17 cellular contexts compared by ENCODE assay signal in genomic region chr1:1463312-1463711, GRCh38. TPM values are rescaled to one million over a fixed set of nuclear protein-coding genes. Genes with fewer than 3 reads are reported as not detected.
DNase-seq lines count a peak whose midpoint lies in the region; ATAC-seq and TF ChIP-seq lines count a peak whose summit lies in the region.
"Had no signal": no experiment of that assay in that cellular context is flagged by ENCODE, and none has a peak within 500 bp of the region (broad histone marks: within the 10 kb centered on the region; RNA-seq: fewer than 3 reads in every experiment).

No MANE protein-coding gene starts in this region.

- H2AFZ ChIP-seq in neuronal stem cell (ENCODE audit: low read length), result no peak overlapping the region
- H2AFZ ChIP-seq: GM23248 had no signal

- H4K91ac ChIP-seq in neuronal stem cell (ENCODE audit: low read depth, low read length, poor library complexity), result no peak overlapping the region

- no peaks in the 10 kb centered on the region for H3K27me3 ChIP-seq in BLaER1 treated with 17β-estradiol and CSF1 and Interleukin-3, amounts not matched to agents 10 nM and 100 nM
- H3K27me3 ChIP-seq in neuronal stem cell (ENCODE audit: control insufficient read depth in 3 of 3, insufficient read depth in 3 of 3, low read depth in 1 of 3, low read length in 3 of 3), result no peaks in the 10 kb centered on the region

- intact Hi-C loops in left ventricle myocardium superior (cut with micrococcal nuclease), result no loop called here

- H2BK12ac ChIP-seq in neuronal stem cell (ENCODE audit: low read length), result no peak overlapping the region

- no peak overlapping the region for H3K23ac ChIP-seq in neuronal stem cell (ENCODE audit: low read depth, low read length, poor library complexity)

- ATAC-seq in left ventricle myocardium superior, result no peak
- ATAC-seq in GM21390 (IDR thresholded peaks at IDR 0.05; ENCODE audit: unreplicated experiment), result no peak

- H3K4me2 ChIP-seq in BLaER1 treated with 17β-estradiol and CSF1 and Interleukin-3, amounts not matched to agents 10 nM and 100 nM, result peak overlapping the region in 7 of 11 experiments; percentile 73 to 96 (median 79); a peak in 14 of 22 replicates
- no peak overlapping the region for H3K4me2 ChIP-seq in neuronal stem cell (ENCODE audit: insufficient read depth, low read length, poor library complexity, severe bottlenecking)

- no peaks in the 10 kb centered on the region for H4K20me1 ChIP-seq in BLaER1 treated with 17β-estradiol and CSF1 and Interleukin-3, amounts not matched to agents 10 nM and 100 nM

- H3K27ac ChIP-seq in BLaER1 treated with 17β-estradiol and CSF1 and Interleukin-3, amounts not matched to agents 10 nM and 100 nM, result peak overlapping the region in 1 of 11 experiments; percentile 73; a peak in 2 of 22 replicates
- H3K27ac ChIP-seq in RWPE1, result peak overlapping the region; percentile 99
- H3K27ac ChIP-seq in neuronal stem cell (replicated peaks; ENCODE audit: low read length), result no peak overlapping the region
- H3K27ac ChIP-seq: C4-2B, GM23248 had no signal

- POLR2A ChIA-PET in RWPE1 (lab: Yijun Ruan, JAX; ENCODE audit: low non-redundant PET), result interaction anchor here (1.1 kb wide), 1 partner anchor 57 kb away, joined by 4 read pairs; the partner anchor contains the start of gene MRPL20

- peaks cover 28 to 74% (median 51%) of the 10 kb centered on the region in 10 experiments for H3K4me1 ChIP-seq in BLaER1 treated with 17β-estradiol and CSF1 and Interleukin-3, amounts not matched to agents 10 nM and 100 nM
- H3K4me1 ChIP-seq in neuronal stem cell (ENCODE audit: control insufficient read depth in 2 of 2, insufficient read depth in 1 of 2, low read depth in 1 of 2, low read length in 2 of 2), result no peaks in the 10 kb centered on the region
- H3K4me1 ChIP-seq: Caco-2, HAP-1 had no signal

- H3K18ac ChIP-seq in neuronal stem cell (ENCODE audit: low read length), result no peak overlapping the region

- no peak for TF ChIP-seq CTCF in GM12865 (IDR thresholded peaks at IDR 0.05; ENCODE audit: insufficient read depth, low read depth, low read length, missing control alignments)
- TF ChIP-seq CTCF in RWPE1 (conservative IDR thresholded peaks at IDR 0.05; ENCODE audit: low read depth), result no peak

- no peak overlapping the region for H3K9ac ChIP-seq in BLaER1 treated with 17β-estradiol and CSF1 and Interleukin-3, amounts not matched to agents 10 nM and 100 nM
- no peak overlapping the region for H3K9ac ChIP-seq in neuronal stem cell (ENCODE audit: low read depth, low read length, poor library complexity)
- H3K9ac ChIP-seq: GM23248 had no signal

- CTCF ChIA-PET in RWPE1 (lab: Yijun Ruan, JAX), result no interaction called here

- no CpG with 5 or more reads among the region's 7 CpGs for WGBS in neuronal stem cell (ENCODE audit: extremely low coverage in 2 of 2, insufficient read length in 2 of 2, insufficient replicate concordance in 1 of 2), 2 donors

- H2AK5ac ChIP-seq in neuronal stem cell (ENCODE audit: low read depth, low read length), result peak overlapping the region; percentile 8

- no peak overlapping the region for H3K14ac ChIP-seq in neuronal stem cell (ENCODE audit: low read length)

- H2BK120ac ChIP-seq in neuronal stem cell (ENCODE audit: low read depth, low read length), result no peak overlapping the region

- DNase-seq in GM12865 (ENCODE audit: low read depth), result no peak
- no peak for DNase-seq in RWPE1 (ENCODE audit: low spot score)
- no peak for DNase-seq in neuronal stem cell (ENCODE audit: low spot score)
- no peak for DNase-seq in left ventricle myocardium superior
- no peak for DNase-seq in SW480 (ENCODE audit: low spot score)
- DNase-seq: Caco-2; CD4-positive, alpha-beta T cell; GDM1; GM23248 had no signal

- no peak overlapping the region for H2BK5ac ChIP-seq in neuronal stem cell (ENCODE audit: low read length)

- H3K4me3 ChIP-seq in BLaER1 treated with 17β-estradiol and CSF1 and Interleukin-3, amounts not matched to agents 10 nM and 100 nM, result no peak overlapping the region
- H3K4me3 ChIP-seq in GM12865 (ENCODE audit: low read depth, low read length) (peak overlapping the region; percentile 56), neuronal stem cell (ENCODE audit: low read length in 2 of 2) (no peak overlapping the region)
- H3K4me3 ChIP-seq: GM23248, HAP-1 had no signal

- no peak overlapping the region for H2BK15ac ChIP-seq in neuronal stem cell (ENCODE audit: low read length)

- no peaks in the 10 kb centered on the region for H3K9me3 ChIP-seq in BLaER1 treated with 17β-estradiol and CSF1 and Interleukin-3, amounts not matched to agents 10 nM and 100 nM (replicated peaks in 1 of 11)
- H3K9me3 ChIP-seq in neuronal stem cell (replicated peaks in 1 of 2; ENCODE audit: control insufficient read depth in 2 of 2, insufficient read depth in 1 of 2, low read depth in 1 of 2, low read length in 2 of 2), result no peaks in the 10 kb centered on the region
- H3K9me3 ChIP-seq: Caco-2, HAP-1 had no signal

- H3K4ac ChIP-seq in neuronal stem cell (ENCODE audit: low read length), result no peak overlapping the region

- H3K36me3 ChIP-seq in BLaER1 treated with 17β-estradiol and CSF1 and Interleukin-3, amounts not matched to agents 10 nM and 100 nM, result no peaks in the 10 kb centered on the region
- no peaks in the 10 kb centered on the region for H3K36me3 ChIP-seq in neuronal stem cell (replicated peaks in 1 of 2; ENCODE audit: control insufficient read depth in 2 of 2, insufficient read depth in 2 of 2, low read length in 2 of 2)
- H3K36me3 ChIP-seq: HAP-1 had no signal

- H3K79me1 ChIP-seq in neuronal stem cell (ENCODE audit: low read depth, low read length), result no peaks in the 10 kb centered on the region

- H4K8ac ChIP-seq in neuronal stem cell (ENCODE audit: low read depth, low read length), result no peak overlapping the region

RNA-seq across cellular contexts. Expression of gene ATAD3B, which starts 8.3 kb away (rescaled TPM):
- polyA plus RNA-seq in neuronal stem cell (2013, experiment 1 of 2), result 8.4 TPM
- 8.2 TPM for polyA plus RNA-seq in neuronal stem cell (2013, experiment 2 of 2)
- total RNA-seq in left ventricle myocardium superior, result 9.5 TPM

RNA-seq across cellular contexts. Expression of gene ATAD3C, which starts 13.8 kb away (rescaled TPM):
- polyA plus RNA-seq in neuronal stem cell (2013, experiment 1 of 2), result 0.45 TPM
- polyA plus RNA-seq in neuronal stem cell (2013, experiment 2 of 2), result 0.42 TPM
- total RNA-seq in left ventricle myocardium superior, result 1.9 TPM
- total RNA-seq: A172, GM23248, H4 had no signal

RNA-seq across cellular contexts. Expression of gene VWA1, which starts 27.8 kb away (rescaled TPM):
- 5.0 TPM for polyA plus RNA-seq in neuronal stem cell (2013, experiment 1 of 2)
- polyA plus RNA-seq in neuronal stem cell (2013, experiment 2 of 2), result 4.8 TPM
- total RNA-seq in left ventricle myocardium superior, result 13.5 TPM
- total RNA-seq: B cell; CD4-positive, alpha-beta T cell had no signal

RNA-seq across cellular contexts. Expression of gene ANKRD65, which starts 42.2 kb away (rescaled TPM):
- polyA plus RNA-seq in neuronal stem cell (2013, experiment 1 of 2), result 2.0 TPM
- 2.0 TPM for polyA plus RNA-seq in neuronal stem cell (2013, experiment 2 of 2)
- 2.1 TPM for total RNA-seq in left ventricle myocardium superior
- total RNA-seq: A172; B cell; CD4-positive, alpha-beta T cell; Daoy; H4 had no signal

RNA-seq across cellular contexts. Expression of gene ATAD3A, which starts 48.6 kb away (rescaled TPM):
- 20.2 TPM for polyA plus RNA-seq in neuronal stem cell (2013, experiment 1 of 2)
- 19.1 TPM for polyA plus RNA-seq in neuronal stem cell (2013, experiment 2 of 2)
- total RNA-seq in left ventricle myocardium superior, result 18.3 TPM
